Comparison of ENCODE assay signal across 23 cellular contexts in genomic region chr11:95723353-95723942, GRCh38.
"Had no signal": no experiment of that assay in that cellular context is flagged by ENCODE, and none has a peak within 500 bp of the region (broad histone marks: within the 10 kb centered on the region; RNA-seq: fewer than 3 reads in every experiment).

No MANE protein-coding gene starts in this region.

- DNase-seq: activated CD4-positive, alpha-beta T cell treated with anti-CD3 and anti-CD28 coated beads for 48 hours; activated CD4-positive, alpha-beta T cell treated with anti-CD3 and anti-CD28 coated beads, Interleukin-2, amount 50 U/mL, for 48 hours; activated CD4-positive, CD25-positive, alpha-beta regulatory T cell treated with anti-CD3 and anti-CD28 coated beads, Interleukin-2, amount 50 U/mL, for 72 hours; activated effector memory CD4-positive, alpha-beta T cell treated with anti-CD3 and anti-CD28 coated beads, Interleukin-2, amount 50 U/mL, for 16 hours; activated naive CD4-positive, alpha-beta T cell treated with Interleukin-2 at 50 U/mL for 16 hours; activated naive CD8-positive, alpha-beta T cell treated with anti-CD3 and anti-CD28 coated beads, Interleukin-2, amount 50 U/mL, for 24 hours; activated T-cell treated with anti-CD3 and anti-CD28 coated beads, Interleukin-2, amount 50 U/mL, for 4 hours; amygdala; body of pancreas; central memory CD4-positive, alpha-beta T cell; Kasumi-1; KBM-7; NCI-H1048; NCI-H146; NCI-H187 treated with DMSO at 0.1 percent for 48 hours; NCI-H2081 treated with DMSO at 0.1 percent for 48 hours; NCI-H524; PC-9 had no signal

- ATAC-seq: activated naive CD8-positive, alpha-beta T cell treated with anti-CD3 and anti-CD28 coated beads, Interleukin-2, amount 50 U/mL, for 24 hours; activated T-cell treated with anti-CD3 and anti-CD28 coated beads, Interleukin-2, amount 50 U/mL, for 4 hours; body of pancreas; WTC11 had no signal

- H3K4me3 ChIP-seq: body of pancreas, PC-9, SK-N-MC had no signal

- H3K36me3 Mint-ChIP-seq: activated naive CD4-positive, alpha-beta T cell treated with anti-CD3 and anti-CD28 coated beads, Interleukin-2, amount 50 U/mL, for 72 hours; WTC11 had no signal

- H3K27ac Mint-ChIP-seq: activated naive CD4-positive, alpha-beta T cell treated with anti-CD3 and anti-CD28 coated beads, Interleukin-2, amount 50 U/mL, for 72 hours; activated naive CD8-positive, alpha-beta T cell treated with anti-CD3 and anti-CD28 coated beads, Interleukin-2, amount 50 U/mL, for 24 hours; T-helper 1 cell treated with Interleukin-12 subunit alpha and Interleukin-12 subunit beta and Interleukin-4 antibody, amounts not matched to agents 30 μg/mL and 1 μg/mL, for 36 hours; WTC11 had no signal

- H3K9me3 ChIP-seq: body of pancreas had no signal

- H3K9me3 Mint-ChIP-seq: activated naive CD4-positive, alpha-beta T cell treated with anti-CD3 and anti-CD28 coated beads, Interleukin-2, amount 50 U/mL, for 72 hours; activated naive CD8-positive, alpha-beta T cell treated with anti-CD3 and anti-CD28 coated beads, Interleukin-2, amount 50 U/mL, for 24 hours; activated T-cell treated with anti-CD3 and anti-CD28 coated beads, Interleukin-2, amount 50 U/mL, for 4 hours; T-helper 1 cell treated with Interleukin-12 subunit alpha and Interleukin-12 subunit beta and Interleukin-4 antibody, amounts not matched to agents 30 μg/mL and 1 μg/mL, for 36 hours had no signal

- H3K4me1 Mint-ChIP-seq: WTC11 had no signal

- H2AFZ ChIP-seq: PC-9 had no signal

- H3K4me2 ChIP-seq: PC-9 had no signal

- H3K27me3 ChIP-seq: body of pancreas had no signal

- H3K4me1 ChIP-seq: body of pancreas had no signal

- FAIRE-seq: bronchial epithelial cell had no signal

- H3K27ac ChIP-seq: body of pancreas, PC-9, SK-N-MC had no signal

- H3K4me3 Mint-ChIP-seq: activated naive CD8-positive, alpha-beta T cell treated with anti-CD3 and anti-CD28 coated beads, Interleukin-2, amount 50 U/mL, for 24 hours; activated T-cell treated with anti-CD3 and anti-CD28 coated beads, Interleukin-2, amount 50 U/mL, for 4 hours; T-helper 1 cell treated with Interleukin-12 subunit alpha and Interleukin-12 subunit beta and Interleukin-4 antibody, amounts not matched to agents 30 μg/mL and 1 μg/mL, for 36 hours; WTC11 had no signal
